In the genomic region with DNA sequence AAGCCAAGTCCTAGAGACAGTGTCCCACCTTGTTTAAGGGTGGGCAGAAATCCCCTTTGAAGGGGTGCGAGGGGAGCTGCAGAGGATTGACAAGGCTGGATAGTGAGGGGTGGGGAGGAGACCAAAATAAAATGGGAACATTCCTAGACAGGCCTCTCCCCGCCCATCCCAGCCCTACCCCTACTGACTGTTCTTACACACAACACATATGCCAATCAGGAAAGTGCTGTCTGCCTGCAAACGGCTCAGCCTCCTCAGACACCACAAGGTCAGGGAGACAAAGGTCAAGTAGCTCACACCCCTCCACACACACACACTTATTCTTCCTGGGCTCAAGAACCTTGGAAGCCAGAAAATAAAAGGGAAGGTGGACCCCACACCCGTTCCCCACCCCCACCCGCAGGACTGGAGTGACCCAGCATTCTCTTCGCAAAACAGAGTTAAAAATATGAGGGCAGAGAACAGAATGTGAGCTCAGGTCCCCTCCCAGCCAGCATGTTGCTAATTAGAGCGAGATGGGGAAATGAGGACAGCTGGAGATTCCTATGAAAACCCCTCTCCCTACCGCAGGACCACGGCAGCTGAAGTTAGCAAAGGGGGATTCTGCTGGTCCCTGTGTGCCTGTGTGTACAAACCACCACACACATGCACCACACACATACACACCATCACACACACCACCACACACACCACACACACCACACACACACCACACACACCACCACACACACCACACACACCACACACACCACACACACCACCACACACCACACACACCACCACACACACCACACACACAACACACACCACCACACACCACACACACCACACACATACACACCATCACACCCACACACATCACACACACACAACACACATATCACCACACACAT, we compare ENCODE assay signal across 1 cellular context.
TF ChIP-seq lines count a peak whose summit lies in the region.

No MANE protein-coding gene starts in this region.

TF ChIP-seq in endothelial cell of umbilical vein, 7 proteins besides CTCF, POLR2A, EP300 and RAD21 (continued from another document):
- TF ChIP-seq MYC (IDR thresholded peaks at IDR 0.05; ENCODE audit: low read depth, low read length) (no peak), JUN (IDR thresholded peaks at IDR 0.05; ENCODE audit: borderline replicate concordance, insufficient read depth, insufficient read length, low read depth) (no peak)
